ENCODE assay signal across 8 cellular contexts in the genomic region with DNA sequence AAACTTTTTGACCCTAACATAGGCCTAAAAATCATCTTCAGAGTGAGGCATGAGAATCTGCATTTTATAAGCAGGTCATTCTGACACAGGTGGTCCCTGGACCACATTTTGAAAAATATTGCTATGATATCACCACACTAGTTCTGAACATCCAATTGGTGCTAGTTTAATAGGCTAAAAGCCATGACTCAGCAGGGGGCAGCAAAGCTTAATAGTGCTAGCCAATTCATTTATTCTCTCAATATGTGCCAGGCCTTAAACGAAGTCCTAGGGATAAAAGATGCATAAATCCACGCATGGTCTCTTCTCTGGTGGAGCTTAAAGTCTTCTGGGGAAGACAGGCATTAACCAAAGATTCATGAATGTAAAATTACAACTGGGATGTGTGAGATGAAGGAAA. TPM values are rescaled to one million over a fixed set of nuclear protein-coding genes. Genes with fewer than 3 reads are reported as not detected.
DNase-seq lines count a peak whose midpoint lies in the region; ATAC-seq and TF ChIP-seq lines count a peak whose summit lies in the region.

No MANE protein-coding gene starts in this region.

- no peak overlapping the region for H3K27ac Mint-ChIP-seq in T-helper 17 cell

- no peak overlapping the region for H3K4me3 ChIP-seq in AG04450 (ENCODE audit: low read depth, low read length)

- TF ChIP-seq CTCF in AG04450 (IDR thresholded peaks at IDR 0.05; ENCODE audit: low read depth, low read length) (peak; percentile 59), GM13977 (IDR thresholded peaks at IDR 0.05; ENCODE audit: extremely low read depth, insufficient read depth, missing control alignments) (peak; percentile 45), foreskin keratinocyte (conservative IDR thresholded peaks at IDR 0.05) (peak; percentile 92)

- H3K27ac ChIP-seq in AG04450 (ENCODE audit: low read depth, low read length): no peak overlapping the region
- H3K27ac ChIP-seq in foreskin keratinocyte: no peak overlapping the region

- DNase-seq in AG04450 (ENCODE audit: low read depth, low spot score): peak; percentile 20
- no peak for DNase-seq in GM13977 (ENCODE audit: low spot score)
- DNase-seq in SK-N-DZ (ENCODE audit: low spot score): peak; percentile 41
- peak in 1 of 2 donors; percentile 53 for DNase-seq in foreskin keratinocyte
- no peak for DNase-seq in NCI-H1417 (lab: John Stamatoyannopoulos, UW)
- DNase-seq in SHP77 treated with DMSO at 0.1 percent for 48 hours (lab: John Stamatoyannopoulos, UW): no peak
- no peak for DNase-seq in T-helper 17 cell

- H3K4me1 ChIP-seq in foreskin keratinocyte: peaks cover 6% of the 10 kb centered on the region

- no peaks in the 10 kb centered on the region for H3K36me3 Mint-ChIP-seq in T-helper 17 cell (ENCODE audit: low read depth)

- H3K4me3 Mint-ChIP-seq in T-helper 17 cell: no peak overlapping the region

- no peaks in the 10 kb centered on the region for H3K4me1 Mint-ChIP-seq in T-helper 17 cell

- POLR2A ChIA-PET in AG04450 (lab: Yijun Ruan, JAX): no interaction called here

- H3K27me3 ChIP-seq in AG04450 (ENCODE audit: control insufficient read depth, insufficient read depth, low read length): peaks cover 3% of the 10 kb centered on the region
- H3K27me3 ChIP-seq in foreskin keratinocyte: no peaks in the 10 kb centered on the region

- ATAC-seq in foreskin keratinocyte (peak; percentile 59), HG02588 (IDR thresholded peaks at IDR 0.05; ENCODE audit: unreplicated experiment) (no peak), T-helper 17 cell (no peak)

- H3K27me3 Mint-ChIP-seq in T-helper 17 cell: peaks cover 40% of the 10 kb centered on the region

- H3K9me3 ChIP-seq in AG04450 (ENCODE audit: control insufficient read depth, insufficient read depth, low read length) (no peaks in the 10 kb centered on the region), T-helper 17 cell (ENCODE audit: control insufficient read depth, low read length, poor library complexity, severe bottlenecking) (no peaks in the 10 kb centered on the region)

- in situ Hi-C loops in GM13977 (cut with MboI; ENCODE audit: low pct_unique_long_range_greater_than_20kb, low sequenced_read_pairs, unreplicated experiment): no loop called here

- CTCF ChIA-PET in AG04450 (lab: Charles Lee): interaction anchor here (0.6 to 3.8 kb wide), 14 partner anchors 9 to 1252 kb away, joined by 3 to 47 read pairs (median 6); a partner anchor contains a TSS

RNA-seq across cellular contexts. Expression of a gene that starts 10.2 kb away (rescaled TPM):
- polyA plus RNA-seq in AG04450 (2011; rRNA removed) (20.4 and 21.5 TPM in 2 replicates), foreskin keratinocyte (42.1 and 44.4 TPM in 2 replicates)
- polyA minus RNA-seq in AG04450 (2011; rRNA and poly(A)+ RNA removed): 24.3 and 33.6 TPM in 2 replicates
- polyA plus RNA-seq in SK-N-DZ (2014; cell fraction: cytosol; rRNA removed): 23.9 and 31.7 TPM in 2 replicates
- polyA plus RNA-seq in SK-N-DZ (2014; cell fraction: nucleus; rRNA removed): 90.3 and 105 TPM in 2 replicates
- total RNA-seq in foreskin keratinocyte (30.1 and 36.2 TPM in 2 replicates), T-helper 17 cell (10 to 100 TPM; 65.5 to 69.4 TPM)

RNA-seq across cellular contexts. Expression of a gene that starts 28.9 kb away (rescaled TPM):
- 14.4 and 16.2 TPM in 2 replicates for polyA plus RNA-seq in AG04450 (2011; rRNA removed)
- 30.8 and 34.4 TPM in 2 replicates for polyA minus RNA-seq in AG04450 (2011; rRNA and poly(A)+ RNA removed)
- polyA plus RNA-seq in SK-N-DZ (2014; cell fraction: cytosol; rRNA removed): 5.2 and 7.4 TPM in 2 replicates
- 2.4 and 2.8 TPM in 2 replicates for polyA plus RNA-seq in SK-N-DZ (2014; cell fraction: nucleus; rRNA removed)
- 11.8 and 13.3 TPM in 2 replicates for total RNA-seq in foreskin keratinocyte
- 1.4 and 2.1 TPM in 2 replicates for polyA plus RNA-seq in foreskin keratinocyte
- 1 to 10 TPM; 2.6 to 3.1 TPM for total RNA-seq in T-helper 17 cell

Comparison
In these comparisons a context has a peak if more than half of its experiments do, and no peak if none do; other contexts are left out.
1. DNase-seq: peak in AG04450 (single experiment) and SK-N-DZ (single experiment); none in GM13977 (single experiment), NCI-H1417 (0 of 3), SHP77 treated with DMSO at 0.1 percent for 48 hours (single experiment) and T-helper 17 cell (0 of 3).
2. Peak in every context shown above with its lines, with median percentiles within 50 percentile points of each other: CTCF ChIP-seq.